Comparison of ENCODE assay signal across 2 cellular contexts in genomic region chr16:74865922-74866598, GRCh38.
TF ChIP-seq lines count a peak whose summit lies in the region.

No MANE protein-coding gene starts in this region.

TF ChIP-seq in IMR-90, 13 proteins besides CTCF, POLR2A, EP300 and RAD21:
- TF ChIP-seq RCOR1 (IDR thresholded peaks at IDR 0.05; ENCODE audit: insufficient replicate concordance, low read length) (no peak), MAFK (IDR thresholded peaks at IDR 0.05; ENCODE audit: low read depth, low read length) (no peak), SMC3 (IDR thresholded peaks at IDR 0.05; ENCODE audit: low read depth, low read length) (no peak), MAZ (IDR thresholded peaks at IDR 0.05; ENCODE audit: borderline replicate concordance, low read depth, low read length) (no peak), RFX5 (IDR thresholded peaks at IDR 0.05; ENCODE audit: low read depth, low read length) (no peak), CEBPB (IDR thresholded peaks at IDR 0.05; ENCODE audit: low read depth, low read length) (no peak), FOS (IDR thresholded peaks at IDR 0.05; ENCODE audit: low read depth, low read length) (no peak), BHLHE40 (IDR thresholded peaks at IDR 0.05; ENCODE audit: low read depth, low read length) (no peak), NFE2L2 (IDR thresholded peaks at IDR 0.05; ENCODE audit: low read depth, low read length) (no peak), ELK1 (IDR thresholded peaks at IDR 0.05; ENCODE audit: borderline replicate concordance, low read depth, low read length) (no peak), MXI1 (IDR thresholded peaks at IDR 0.05; ENCODE audit: borderline replicate concordance, low read depth, low read length) (no peak), USF2 (IDR thresholded peaks at IDR 0.05; ENCODE audit: low read depth, low read length) (no peak), CHD1 (IDR thresholded peaks at IDR 0.05; ENCODE audit: low read depth, low read length) (no peak)
TF ChIP-seq in IMR-90: peak in this region for 0.

TF ChIP-seq in endothelial cell of umbilical vein, 7 proteins besides CTCF, POLR2A, EP300 and RAD21:
- TF ChIP-seq JUN (IDR thresholded peaks at IDR 0.05; ENCODE audit: borderline replicate concordance, insufficient read depth, insufficient read length, low read depth): no peak
- TF ChIP-seq FOS (IDR thresholded peaks at IDR 0.05; ENCODE audit: borderline replicate concordance, insufficient read depth, low read length): no peak
- TF ChIP-seq POLR2AphosphoS5 (IDR thresholded peaks at IDR 0.05; ENCODE audit: insufficient read depth, low read depth, low read length): no peak
